Comparison of ENCODE assay signal across 16 cellular contexts in the genomic region with DNA sequence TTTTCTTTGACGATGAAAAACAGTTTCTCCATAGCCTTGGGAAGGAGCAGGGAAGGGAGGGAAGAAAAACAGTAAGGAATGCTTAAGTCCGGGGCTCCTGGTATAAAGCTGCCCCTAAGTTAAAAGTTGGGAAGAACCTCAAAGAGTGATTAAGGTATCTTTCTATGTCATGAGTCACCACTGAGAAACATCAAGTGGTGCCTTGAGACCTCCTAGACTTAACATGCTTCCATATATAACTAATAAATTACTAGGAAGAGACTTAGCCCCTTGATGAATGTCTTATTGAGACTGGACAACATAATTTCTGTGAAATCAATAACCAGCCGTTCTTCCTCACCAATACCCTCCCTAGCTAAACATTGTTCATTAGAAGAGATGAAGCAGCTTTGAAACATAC.
DNase-seq lines count a peak whose midpoint lies in the region; ATAC-seq and TF ChIP-seq lines count a peak whose summit lies in the region.
"Had no signal": no experiment of that assay in that cellular context is flagged by ENCODE, and none has a peak within 500 bp of the region (broad histone marks: within the 10 kb centered on the region; RNA-seq: fewer than 3 reads in every experiment).

No MANE protein-coding gene starts in this region.

- ATAC-seq in GM18520 (IDR thresholded peaks at IDR 0.05; ENCODE audit: unreplicated experiment) (no peak), HG03025 (IDR thresholded peaks at IDR 0.05; ENCODE audit: low FRiP score, unreplicated experiment) (no peak)
- ATAC-seq: WTC11 had no signal

- peak overlapping the region; percentile 1 for H3K27ac Mint-ChIP-seq in chondrocyte (ENCODE audit: unreplicated experiment)
- peak overlapping the region; percentile 39 to 85 (median 72) for H3K27ac Mint-ChIP-seq in nephron
- H3K27ac Mint-ChIP-seq: stimulated activated naive CD8-positive, alpha-beta T cell treated with anti-CD3 and anti-CD28 coated beads, Interleukin-15, Interleukin-2, amounts not matched to agents 100 ng/mL and 50 ng/mL, for 24 hours; WTC11 had no signal

- no peak overlapping the region for H3K4me3 ChIP-seq in HUES64 (ENCODE audit: low read length)
- H3K4me3 ChIP-seq: ascending aorta, esophagus muscularis mucosa had no signal

- no peaks in the 10 kb centered on the region for H3K9me3 Mint-ChIP-seq in chondrocyte (ENCODE audit: low read depth)
- H3K9me3 Mint-ChIP-seq in nephron: peaks cover 5% of the 10 kb centered on the region
- H3K9me3 Mint-ChIP-seq: stimulated activated naive CD8-positive, alpha-beta T cell treated with anti-CD3 and anti-CD28 coated beads, Interleukin-15, Interleukin-2, amounts not matched to agents 100 ng/mL and 50 ng/mL, for 24 hours had no signal

- H3K36me3 Mint-ChIP-seq in chondrocyte (ENCODE audit: low read depth) (no peaks in the 10 kb centered on the region), nephron (ENCODE audit: low read depth) (peaks cover 6% of the 10 kb centered on the region)
- H3K36me3 Mint-ChIP-seq: WTC11 had no signal

- H3K9me3 ChIP-seq in HUES64 (ENCODE audit: insufficient read depth, low read depth, low read length): no peaks in the 10 kb centered on the region
- H3K9me3 ChIP-seq: ascending aorta, esophagus muscularis mucosa had no signal

- WGBS in HUES64: 85% methylated on average over 3 of the region's 3 CpGs

- DNase-seq in Daoy (ENCODE audit: low read depth) (peak; percentile 44), chondrocyte (ENCODE audit: low spot score) (no peak), pons (ENCODE audit: low spot score) (no peak)
- no peak for DNase-seq in stimulated activated naive CD4-positive, alpha-beta T cell (lab: John Stamatoyannopoulos, UW)
- DNase-seq: activated gamma-delta T cell, left cardiac atrium, T-helper 1 cell had no signal

- peaks cover 22% of the 10 kb centered on the region for H3K4me1 Mint-ChIP-seq in chondrocyte (ENCODE audit: low read depth)
- H3K4me1 Mint-ChIP-seq in nephron: peaks cover 38% of the 10 kb centered on the region

- H3K27ac ChIP-seq in HUES64 (ENCODE audit: low read depth, low read length): peak overlapping the region; percentile 5; the same call in 1 of the 2 replicates
- H3K27ac ChIP-seq: ascending aorta, esophagus muscularis mucosa, parathyroid adenoma had no signal

- H3K27me3 ChIP-seq in HUES64 (ENCODE audit: insufficient read depth, low read length): no peaks in the 10 kb centered on the region
- H3K27me3 ChIP-seq: ascending aorta, esophagus muscularis mucosa had no signal

- H3K4me3 Mint-ChIP-seq in chondrocyte (ENCODE audit: unreplicated experiment) (no peak overlapping the region), nephron (no peak overlapping the region)
- H3K4me3 Mint-ChIP-seq: stimulated activated naive CD8-positive, alpha-beta T cell treated with anti-CD3 and anti-CD28 coated beads, Interleukin-15, Interleukin-2, amounts not matched to agents 100 ng/mL and 50 ng/mL, for 24 hours; WTC11 had no signal

- no peak for TF ChIP-seq CTCF in chondrocyte (IDR thresholded peaks at IDR 0.05)
- no peak for TF ChIP-seq CTCF in nephron (IDR thresholded peaks at IDR 0.05; ENCODE audit: unreplicated experiment in 3 of 3)

- H3K9ac ChIP-seq in HUES64 (ENCODE audit: low read depth, low read length): no peak overlapping the region
- H3K9ac ChIP-seq: parathyroid adenoma had no signal

- no peaks in the 10 kb centered on the region for H3K27me3 Mint-ChIP-seq in chondrocyte (ENCODE audit: low read depth)
- H3K27me3 Mint-ChIP-seq in nephron (ENCODE audit: low read depth): peaks cover 3% of the 10 kb centered on the region

- H3K36me3 ChIP-seq in HUES64 (ENCODE audit: insufficient read depth, low read length): no peaks in the 10 kb centered on the region
- H3K36me3 ChIP-seq: ascending aorta, esophagus muscularis mucosa had no signal

- peaks cover 13% of the 10 kb centered on the region for H3K4me1 ChIP-seq in HUES64 (ENCODE audit: insufficient read depth, low read length)
- H3K4me1 ChIP-seq: ascending aorta, parathyroid adenoma had no signal
